Comparison of ENCODE assay signal across 8 cellular contexts in genomic region chr13:46052314-46053161, GRCh38. TPM values are rescaled to one million over a fixed set of nuclear protein-coding genes. Genes with fewer than 3 reads are reported as not detected.
DNase-seq lines count a peak whose midpoint lies in the region; ATAC-seq and TF ChIP-seq lines count a peak whose summit lies in the region.

ZC3H13 (minus strand) TSS chr13:46052746; CDS start chr13:46045507, 7,239 bp downstream.

- peak within 1 kb of the TSS; percentile 96 for H3K4me2 ChIP-seq in SU-DHL-6 (ENCODE audit: low read depth, low read length, poor library complexity, severe bottlenecking)

- no peaks in the 10 kb centered on the region for H3K36me3 ChIP-seq in SU-DHL-6 (ENCODE audit: low read length)
- H3K36me3 ChIP-seq in ovary, result no peaks in the 10 kb centered on the region
- no peaks in the 10 kb centered on the region for H3K36me3 ChIP-seq in thyroid gland

- intact Hi-C loops in Right ventricle myocardium inferior (cut with DNase I), result no loop called here
- intact Hi-C loops in ovary (cut with DNase I), result no loop called here
- intact Hi-C loops in thyroid gland (cut with DNase I), result no loop called here

- ATAC-seq in HG02678 (IDR thresholded peaks at IDR 0.05; ENCODE audit: unreplicated experiment) (peak; percentile 100), Right ventricle myocardium inferior (peak; percentile 100)
- ATAC-seq in activated naive CD8-positive, alpha-beta T cell treated with anti-CD3 and anti-CD28 coated beads, Interleukin-2, amount 10 ng/mL, durations not matched to agents 7 days and 5 days (ENCODE audit: low read depth), result peak; percentile 99

- H2AFZ ChIP-seq in SU-DHL-6 (ENCODE audit: low read depth, low read length, severe bottlenecking), result peak within 1 kb of the TSS; percentile 82

- H3K27me3 ChIP-seq in SU-DHL-6 (ENCODE audit: low read length), result no peaks in the 10 kb centered on the region
- no peaks in the 10 kb centered on the region for H3K27me3 ChIP-seq in ovary
- H3K27me3 ChIP-seq in thyroid gland, result no peaks in the 10 kb centered on the region

- H3K9me2 ChIP-seq in SU-DHL-6 (replicated peaks; ENCODE audit: insufficient read depth, low read length), result no peaks in the 10 kb centered on the region

- H3K4me3 ChIP-seq in SU-DHL-6 (ENCODE audit: insufficient read depth, low read length, poor library complexity, severe bottlenecking) (peak within 1 kb of the TSS; percentile 80), ovary (peak within 1 kb of the TSS; percentile 91), thyroid gland (replicated peaks in 1 of 3) (peak within 1 kb of the TSS; percentile 29 to 69 (median 68))

- H3K27ac ChIP-seq in SU-DHL-6 (ENCODE audit: low read depth, low read length), result peak within 1 kb of the TSS; percentile 86
- H3K27ac ChIP-seq in ovary, result peak within 1 kb of the TSS; percentile 67 to 77
- peak within 1 kb of the TSS; percentile 74 to 95 (median 85) for H3K27ac ChIP-seq in thyroid gland

- peaks cover 59% of the 10 kb centered on the region for H3K79me2 ChIP-seq in SU-DHL-6 (ENCODE audit: insufficient read depth, low read length)

- POLR2A ChIA-PET in activated naive CD8-positive, alpha-beta T cell treated with anti-CD3 and anti-CD28 coated beads, Interleukin-2, amount 10 ng/mL, durations not matched to agents 7 days and 5 days (lab: Charles Lee), result interaction anchor here (0.6 to 1.9 kb wide), 8 partner anchors 57 to 243 kb away, joined by 3 to 7 read pairs (median 4); partner anchors contain the start of gene LRRC63

- peaks cover 9% of the 10 kb centered on the region for H3F3A ChIP-seq in SU-DHL-6 (ENCODE audit: insufficient read depth)

- H3K4me1 ChIP-seq in ovary (ENCODE audit: insufficient read depth), result no peaks in the 10 kb centered on the region
- peaks cover 19 to 25% of the 10 kb centered on the region in 2 donors for H3K4me1 ChIP-seq in thyroid gland

- peak within 1 kb of the TSS; percentile 81 for H3K9ac ChIP-seq in SU-DHL-6 (ENCODE audit: low read length)

- TF ChIP-seq EP300 in ovary (IDR thresholded peaks at IDR 0.05), result no peak

- H3K27me3 Mint-ChIP-seq in activated naive CD8-positive, alpha-beta T cell treated with anti-CD3 and anti-CD28 coated beads, Interleukin-2, amount 10 ng/mL, durations not matched to agents 7 days and 5 days, result peaks cover 6% of the 10 kb centered on the region

- TF ChIP-seq CTCF in GM12872 (IDR thresholded peaks at IDR 0.05; ENCODE audit: insufficient read depth, low read depth, low read length) (peak; percentile 60), SU-DHL-6 (IDR thresholded peaks at IDR 0.05; ENCODE audit: insufficient read depth, low read length, poor library complexity, severe bottlenecking) (no peak), ovary (IDR thresholded peaks at IDR 0.05) (peak in 2 of 3 donors; percentile 51 to 58), thyroid gland (IDR thresholded peaks at IDR 0.05) (peak in 4 of 6 experiments; percentile 41 to 52 (median 44))

- DNase-seq in NCI-H128 (lab: John Stamatoyannopoulos, UW; ENCODE audit: unreplicated experiment) (peak; percentile 92), Right ventricle myocardium inferior (ENCODE audit: missing footprints) (peak; percentile 98), ovary (peak; percentile 85 to 91 (median 87)), thyroid gland (peak; percentile 96)
- DNase-seq in activated naive CD8-positive, alpha-beta T cell treated with anti-CD3 and anti-CD28 coated beads, Interleukin-2, amount 10 ng/mL, durations not matched to agents 7 days and 5 days, result peak; percentile 86

- TF ChIP-seq POLR2A in ovary (IDR thresholded peaks at IDR 0.05) (peak; percentile 59), thyroid gland (IDR thresholded peaks at IDR 0.05) (peak in 1 of 2 donors; percentile 81)

- peaks cover 2% of the 10 kb centered on the region for H3K36me3 Mint-ChIP-seq in activated naive CD8-positive, alpha-beta T cell treated with anti-CD3 and anti-CD28 coated beads, Interleukin-2, amount 10 ng/mL, durations not matched to agents 7 days and 5 days

- peaks cover 11% of the 10 kb centered on the region; the same call in 1 of the 2 replicates for H4K20me1 ChIP-seq in SU-DHL-6 (ENCODE audit: low read depth, low read length)

- H3K4me1 Mint-ChIP-seq in activated naive CD8-positive, alpha-beta T cell treated with anti-CD3 and anti-CD28 coated beads, Interleukin-2, amount 10 ng/mL, durations not matched to agents 7 days and 5 days, result peaks cover 32% of the 10 kb centered on the region

- WGBS in ovary, 3 donors, result 0 to 1% (median 0%) methylated on average over 57 of the region's 57 CpGs
- 0% methylated on average over 46 to 47 of the region's 57 CpGs for WGBS in thyroid gland, 2 donors

- H3K9me3 ChIP-seq in SU-DHL-6 (ENCODE audit: insufficient read depth, low read length) (no peaks in the 10 kb centered on the region), ovary (no peaks in the 10 kb centered on the region), thyroid gland (no peaks in the 10 kb centered on the region)

- peak within 1 kb of the TSS; percentile 89 for H3K4me3 Mint-ChIP-seq in activated naive CD8-positive, alpha-beta T cell treated with anti-CD3 and anti-CD28 coated beads, Interleukin-2, amount 10 ng/mL, durations not matched to agents 7 days and 5 days

- H3K9me3 Mint-ChIP-seq in activated naive CD8-positive, alpha-beta T cell treated with anti-CD3 and anti-CD28 coated beads, Interleukin-2, amount 10 ng/mL, durations not matched to agents 7 days and 5 days, result no peaks in the 10 kb centered on the region

- peak within 1 kb of the TSS; percentile 98 for H3K27ac Mint-ChIP-seq in activated naive CD8-positive, alpha-beta T cell treated with anti-CD3 and anti-CD28 coated beads, Interleukin-2, amount 10 ng/mL, durations not matched to agents 7 days and 5 days

RNA-seq across cellular contexts. Expression of gene ZC3H13, which starts in this region (rescaled TPM):
- 10 to 100 TPM; 40.7 to 49.7 TPM for total RNA-seq in activated naive CD8-positive, alpha-beta T cell treated with anti-CD3 and anti-CD28 coated beads, Interleukin-2, amount 10 ng/mL, durations not matched to agents 7 days and 5 days
- total RNA-seq in Right ventricle myocardium inferior, result 40.3 TPM
- 10 to 100 TPM; 23.2 to 64.1 (median 52.7) TPM for total RNA-seq in ovary
- 10 to 100 TPM; 15.1 to 34.4 TPM for polyA plus RNA-seq in ovary
- 10 to 100 TPM; 26.9 to 41.4 (median 36.0) TPM for total RNA-seq in thyroid gland

Comparison
In these comparisons a context has a peak if more than half of its experiments do, and no peak if none do; other contexts are left out.
1. Peak in every context shown above with its lines: DNase-seq, ATAC-seq, H3K4me3 ChIP-seq and H3K27ac ChIP-seq.